ENCODE assay signal across 6 cellular contexts in the genomic region with DNA sequence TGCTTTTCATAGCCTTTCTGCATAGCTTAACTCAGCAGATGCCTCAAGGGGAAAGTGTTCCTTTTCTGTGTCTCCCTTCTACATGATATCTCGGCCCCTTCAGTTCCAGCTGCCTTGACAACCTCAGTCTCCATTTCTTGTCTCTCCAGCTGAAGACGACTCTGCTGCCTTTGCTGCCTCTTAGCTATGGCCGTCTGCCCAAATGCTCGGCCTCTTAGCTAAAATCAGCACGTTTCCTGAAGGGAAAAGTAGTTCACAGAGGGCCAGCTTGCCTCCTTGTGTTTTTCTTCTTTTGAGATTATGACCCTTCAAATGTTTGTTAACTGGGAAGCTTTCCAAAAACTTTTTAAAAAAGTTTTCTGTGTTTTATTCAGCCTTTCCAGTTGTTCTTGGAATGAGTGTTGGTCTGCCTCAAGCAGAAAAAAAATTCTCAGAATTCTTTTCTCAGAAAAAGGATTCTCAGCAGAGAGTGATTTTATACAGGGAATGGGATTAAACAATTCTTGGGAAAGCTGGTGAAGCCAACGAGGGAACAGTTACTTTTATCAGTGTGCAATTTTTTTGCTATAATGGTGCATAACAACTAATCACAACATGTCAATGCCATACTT. TPM values are rescaled to one million over a fixed set of nuclear protein-coding genes. Genes with fewer than 3 reads are reported as not detected.
"Had no signal": no experiment of that assay in that cellular context is flagged by ENCODE, and none has a peak within 500 bp of the region (broad histone marks: within the 10 kb centered on the region; RNA-seq: fewer than 3 reads in every experiment).

No MANE protein-coding gene starts in this region.

RNA-seq across cellular contexts. Expression of gene GPRIN2, which starts 38.1 kb away (rescaled TPM):
- total RNA-seq: activated CD4-positive, alpha-beta T cell treated with anti-CD3 and anti-CD28 coated beads for 36 hours; activated CD4-positive, alpha-beta T cell treated with anti-CD3 and anti-CD28 coated beads, Interleukin-2, amount 10 ng/mL, durations not matched to agents 7 days and 5 days; activated CD8-positive, alpha-beta T cell treated with anti-CD3 and anti-CD28 coated beads, Interleukin-2, amount 10 ng/mL, durations not matched to agents 7 days and 5 days; activated naive CD8-positive, alpha-beta T cell treated with anti-CD3 and anti-CD28 coated beads, Interleukin-2, amount 10 ng/mL, durations not matched to agents 7 days and 5 days; activated T-helper 2 cell treated with anti-CD3 and anti-CD28 coated beads, Interferon-gamma antibody, Interleukin-2, Interleukin-4, amounts not matched to agents 10 μg/mL and 5 μg/mL and 100 μg/mL, durations not matched to agents 14 hours and 24 hours and 36 hours; HepG2 had no signal
- polyA plus RNA-seq: HepG2 had no signal
